ENCODE assay signal across 33 cellular contexts in the genomic region with DNA sequence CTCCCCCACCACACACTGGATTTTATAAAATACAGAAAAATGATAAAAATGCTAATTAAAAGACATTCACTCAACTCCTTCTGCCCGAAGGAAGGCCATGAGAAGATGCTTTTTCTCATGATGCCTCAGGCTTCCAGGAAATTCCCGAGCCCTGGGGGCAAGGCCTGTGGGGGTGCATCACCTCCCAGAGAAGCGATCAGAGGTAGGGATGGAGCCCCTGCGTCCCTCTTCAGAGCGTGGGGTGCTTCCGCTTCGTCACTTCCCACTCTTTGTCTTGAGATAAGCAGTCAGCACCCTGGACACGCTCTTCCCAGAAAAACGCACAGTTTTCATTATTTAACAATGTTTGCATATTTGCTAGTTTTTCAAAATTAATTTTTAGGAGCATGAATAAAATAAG. TPM values are rescaled to one million over a fixed set of nuclear protein-coding genes. Genes with fewer than 3 reads are reported as not detected.
"Had no signal": no experiment of that assay in that cellular context is flagged by ENCODE, and none has a peak within 500 bp of the region (broad histone marks: within the 10 kb centered on the region; RNA-seq: fewer than 3 reads in every experiment).

No MANE protein-coding gene starts in this region.

- H3K9ac ChIP-seq: KMS-11 had no signal

- H3K4me1 ChIP-seq: ascending aorta had no signal

- H3K36me3 ChIP-seq: ascending aorta, cardiac muscle cell had no signal

- H3K4me2 ChIP-seq: KMS-11 had no signal

- H3K27me3 ChIP-seq: ascending aorta, cardiac muscle cell had no signal

- H3K9me3 ChIP-seq: ascending aorta had no signal

- ATAC-seq: activated CD8-positive, alpha-beta memory T cell treated with anti-CD3 and anti-CD28 coated beads, Interleukin-2, amount 10 ng/mL, durations not matched to agents 7 days and 5 days; Panc1 had no signal

- H3K27ac ChIP-seq: ascending aorta, cardiac muscle cell, KMS-11, VCaP had no signal

- DNase-seq: activated B cell treated with CpG ODN at 0.5 μM for 24 hours; activated CD4-positive, alpha-beta memory T cell treated with anti-CD3 and anti-CD28 coated beads, Interleukin-2, amount 10 ng/mL, durations not matched to agents 7 days and 5 days; activated CD4-positive, alpha-beta T cell treated with anti-CD3 and anti-CD28 coated beads for 48 hours; activated CD4-positive, CD25-positive, alpha-beta regulatory T cell treated with anti-CD3 and anti-CD28 coated beads, Interleukin-2, amount 50 U/mL, for 72 hours; activated CD8-positive, alpha-beta memory T cell treated with anti-CD3 and anti-CD28 coated beads for 24 hours; activated CD8-positive, alpha-beta memory T cell treated with anti-CD3 and anti-CD28 coated beads, Interleukin-2, amount 10 ng/mL, durations not matched to agents 7 days and 5 days; activated CD8-positive, alpha-beta memory T cell treated with anti-CD3 and anti-CD28 coated beads, Interleukin-2, amount 50 U/mL, for 48 hours; activated gamma-delta T cell; activated naive CD4-positive, alpha-beta T cell treated with Interleukin-2 at 50 U/mL for 16 hours; activated T-cell treated with anti-CD3 and anti-CD28 coated beads, Interleukin-2, amount 50 U/mL, for 48 hours; amygdala; MM.1S; MV-4-11; NCI-H1092; NCI-H1436 treated with DMSO at 0.1 percent for 48 hours; NCI-H1694 treated with DMSO at 0.1 percent for 48 hours; NCI-H2029 treated with DMSO at 0.1 percent for 48 hours; NCI-H226; NCI-H446 treated with DMSO at 0.1 percent for 48 hours; NCI-H524; NCI-H69; NCI-H82; SIG-M5; SW 1271; T-helper 1 cell; T-helper 2 cell; T-helper 9 cell had no signal

- H3K4me3 ChIP-seq: ascending aorta, cardiac muscle cell had no signal

RNA-seq across cellular contexts. Expression of a gene that starts 33.3 kb away (rescaled TPM):
- polyA plus RNA-seq: IgD-negative memory B cell had no signal
